In genomic region chr12:70747445-70747844, GRCh38 we compare ENCODE assay signal across 23 cellular contexts.
"Had no signal": no experiment of that assay in that cellular context is flagged by ENCODE, and none has a peak within 500 bp of the region (broad histone marks: within the 10 kb centered on the region; RNA-seq: fewer than 3 reads in every experiment).

No MANE protein-coding gene starts in this region.

- DNase-seq: colonic mucosa; cortex of kidney; effector CD8-positive, alpha-beta T cell; effector memory CD8-positive, alpha-beta T cell; endodermal cell; erythroblast; esophagus squamous epithelium; foreskin fibroblast; foreskin melanocyte; gastrocnemius medialis; glutamatergic neuron; head of caudate nucleus; heart right ventricle; hippocampal formation; left cardiac atrium; left ventricle myocardium inferior; lower lobe of right lung; mesenchymal stem cell had no signal

- H3K36me3 Mint-ChIP-seq: mesothelial cell of epicardium had no signal

- H3K4me1 ChIP-seq: colonic mucosa, esophagus squamous epithelium, gastrocnemius medialis, heart right ventricle, left ventricle myocardium inferior, lower lobe of right lung had no signal

- ATAC-seq: effector memory CD8-positive, alpha-beta T cell; esophagus mucosa; gastrocnemius medialis; heart right ventricle; left cardiac atrium; left lobe of liver; lower lobe of right lung had no signal

- H3K27me3 Mint-ChIP-seq: dendritic cell treated with granulocyte-macrophage colony-stimulating factor and Interleukin-4, amounts not matched to agents 40 ng/mL and 50 ng/mL, for 4 days had no signal

- H3K9me3 ChIP-seq: colonic mucosa, esophagus squamous epithelium, gastrocnemius medialis, heart right ventricle, left ventricle myocardium inferior, lower lobe of right lung had no signal

- H3K4me1 Mint-ChIP-seq: endodermal cell, mesothelial cell of epicardium had no signal

- H3K4me3 Mint-ChIP-seq: dendritic cell treated with granulocyte-macrophage colony-stimulating factor and Interleukin-4, amounts not matched to agents 40 ng/mL and 50 ng/mL, for 4 days; effector memory CD8-positive, alpha-beta T cell; endodermal cell; mesothelial cell of epicardium had no signal

- H3K27ac ChIP-seq: epithelial cell of prostate, esophagus squamous epithelium, gastrocnemius medialis, heart right ventricle, left ventricle myocardium inferior, lower lobe of right lung had no signal

- H3K9me3 Mint-ChIP-seq: dendritic cell treated with granulocyte-macrophage colony-stimulating factor and Interleukin-4, amounts not matched to agents 40 ng/mL and 50 ng/mL, for 4 days; effector memory CD8-positive, alpha-beta T cell; endodermal cell; mesothelial cell of epicardium had no signal

- H3K36me3 ChIP-seq: colonic mucosa, esophagus squamous epithelium, gastrocnemius medialis, heart right ventricle, left ventricle myocardium inferior, lower lobe of right lung had no signal

- H3K27me3 ChIP-seq: colonic mucosa, gastrocnemius medialis had no signal

- H3K4me3 ChIP-seq: colonic mucosa, esophagus squamous epithelium, gastrocnemius medialis, heart right ventricle, left ventricle myocardium inferior, lower lobe of right lung had no signal

- H3K27ac Mint-ChIP-seq: dendritic cell treated with granulocyte-macrophage colony-stimulating factor and Interleukin-4, amounts not matched to agents 40 ng/mL and 50 ng/mL, for 4 days; effector memory CD8-positive, alpha-beta T cell; endodermal cell; mesothelial cell of epicardium had no signal
